Comparison of ENCODE assay signal across 16 cellular contexts in the genomic region with DNA sequence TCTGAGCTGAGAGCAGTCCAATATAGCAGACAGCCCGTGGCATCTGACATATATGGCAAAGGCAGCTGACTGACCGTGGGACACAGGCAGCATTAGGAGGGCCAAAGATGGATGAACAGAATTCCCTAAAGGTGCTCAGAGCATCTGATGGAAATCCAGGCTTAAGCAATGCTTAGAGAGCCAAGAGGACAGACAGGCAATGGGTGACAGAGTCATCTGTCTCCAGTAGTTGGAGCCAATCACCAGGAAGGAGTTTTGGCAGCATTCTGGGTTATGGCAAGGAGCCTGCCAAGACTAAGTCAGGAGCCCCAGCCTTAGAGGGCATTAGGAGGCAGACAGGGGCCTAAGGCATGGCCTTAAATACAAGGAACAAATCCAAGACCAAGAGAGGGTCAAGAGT.
DNase-seq lines count a peak whose midpoint lies in the region; ATAC-seq, FAIRE-seq and TF ChIP-seq lines count a peak whose summit lies in the region.
"Had no signal": no experiment of that assay in that cellular context is flagged by ENCODE, and none has a peak within 500 bp of the region (broad histone marks: within the 10 kb centered on the region; RNA-seq: fewer than 3 reads in every experiment).

No MANE protein-coding gene starts in this region.

- peaks cover 17 to 39% (median 34%) of the 10 kb centered on the region in 11 experiments for H3K9me3 ChIP-seq in BLaER1 treated with 17β-estradiol and CSF1 and Interleukin-3, amounts not matched to agents 10 nM and 100 nM (replicated peaks in 1 of 11)
- H3K9me3 ChIP-seq in GM23248 (ENCODE audit: low read depth) (no peaks in the 10 kb centered on the region), HepG2 (ENCODE audit: low read length) (no peaks in the 10 kb centered on the region)
- H3K9me3 ChIP-seq: ovary, Peyer's patch had no signal

- peaks cover 23 to 47% (median 34%) of the 10 kb centered on the region in 10 experiments for H3K4me1 ChIP-seq in BLaER1 treated with 17β-estradiol and CSF1 and Interleukin-3, amounts not matched to agents 10 nM and 100 nM
- H3K4me1 ChIP-seq in GM23248 (ENCODE audit: insufficient read depth) = peaks cover 23% of the 10 kb centered on the region
- peaks cover 7% of the 10 kb centered on the region; the same call in 1 of the 2 replicates for H3K4me1 ChIP-seq in HepG2 (ENCODE audit: insufficient read depth, low read length)
- H3K4me1 ChIP-seq: Peyer's patch had no signal

- no peak for ATAC-seq in activated naive CD8-positive, alpha-beta T cell treated with anti-CD3 and anti-CD28 coated beads, Interleukin-2, amount 50 U/mL, for 24 hours
- ATAC-seq in HepG2 (no peak), HG03045 (IDR thresholded peaks at IDR 0.05; ENCODE audit: unreplicated experiment) (no peak)

- H3K79me2 ChIP-seq in GM23248 (ENCODE audit: insufficient read depth) (no peaks in the 10 kb centered on the region), HepG2 (ENCODE audit: insufficient read depth, low read length) (no peaks in the 10 kb centered on the region)

- no peaks in the 10 kb centered on the region for H3K9me2 ChIP-seq in GM23248 (ENCODE audit: insufficient read depth)

- POLR2A ChIA-PET in HepG2 (lab: Yijun Ruan, JAX) = no interaction called here

- peaks cover 23% of the 10 kb centered on the region for H3K4me1 Mint-ChIP-seq in activated naive CD8-positive, alpha-beta T cell treated with anti-CD3 and anti-CD28 coated beads, Interleukin-2, amount 50 U/mL, for 24 hours

- CTCF ChIA-PET in HepG2 (lab: Yijun Ruan, JAX; ENCODE audit: low intra/inter-chr PET ratio, low total read pairs) = no interaction called here

- H3K27ac Mint-ChIP-seq in activated naive CD8-positive, alpha-beta T cell treated with anti-CD3 and anti-CD28 coated beads, Interleukin-2, amount 50 U/mL, for 24 hours = peak overlapping the region; percentile 89
- H3K27ac Mint-ChIP-seq: type B pancreatic cell had no signal

- peaks cover 5% of the 10 kb centered on the region for H3K36me3 Mint-ChIP-seq in activated naive CD8-positive, alpha-beta T cell treated with anti-CD3 and anti-CD28 coated beads, Interleukin-2, amount 50 U/mL, for 24 hours (ENCODE audit: low read depth)
- H3K36me3 Mint-ChIP-seq: type B pancreatic cell had no signal

- no peak for TF ChIP-seq EP300 in HepG2 (IDR thresholded peaks at IDR 0.05; ENCODE audit: low read depth in 2 of 2, low read length in 2 of 2)
- TF ChIP-seq EP300 in HepG2 (CRISPR knock-in tag; IDR thresholded peaks at IDR 0.05; ENCODE audit: borderline replicate concordance) = no peak

- no peak overlapping the region for H3K4me3 ChIP-seq in BLaER1 treated with 17β-estradiol and CSF1 and Interleukin-3, amounts not matched to agents 10 nM and 100 nM
- H3K4me3 ChIP-seq in GM23248 (no peak overlapping the region), HepG2 (replicated peaks in 1 of 3; ENCODE audit: insufficient read depth in 1 of 3, low read depth in 2 of 3, low read length in 3 of 3) (no peak overlapping the region)
- H3K4me3 ChIP-seq: ovary, Peyer's patch had no signal

- no TSS peak for BruUV-seq in HepG2 (replicated peaks; lab: Mats Ljungman, UMichigan)

- H3K27me3 Mint-ChIP-seq in activated naive CD8-positive, alpha-beta T cell treated with anti-CD3 and anti-CD28 coated beads, Interleukin-2, amount 50 U/mL, for 24 hours = no peaks in the 10 kb centered on the region
- H3K27me3 Mint-ChIP-seq: type B pancreatic cell had no signal

- in situ Hi-C loops in GM23248 (cut with MboI) (loop anchor here (25.0 kb wide), 1 partner anchor 180 kb away; no protein-coding TSS in a partner anchor), HepG2 (cut with HindIII; ENCODE audit: extremely low pct_ligation_motif_present, low pct_unique_long_range_greater_than_20kb) (no loop called here)

- H3K4me3 Mint-ChIP-seq in activated naive CD8-positive, alpha-beta T cell treated with anti-CD3 and anti-CD28 coated beads, Interleukin-2, amount 50 U/mL, for 24 hours = no peak overlapping the region
- H3K4me3 Mint-ChIP-seq: type B pancreatic cell had no signal

- intact Hi-C loops in HepG2 (cut with micrococcal nuclease; ENCODE audit: unreplicated experiment) = no loop called here

- no peak for FAIRE-seq in HepG2 (lab: Jason Lieb, UNC)
- FAIRE-seq: endothelial cell of umbilical vein had no signal

- no peak for TF ChIP-seq RAD21 in HepG2 (CRISPR knock-in tag; IDR thresholded peaks at IDR 0.05)

- peak; percentile 31 for DNase-seq in GM23248
- no peak for DNase-seq in activated naive CD8-positive, alpha-beta T cell treated with anti-CD3 and anti-CD28 coated beads, Interleukin-2, amount 50 U/mL, for 24 hours
- no peak for DNase-seq in HepG2 (ENCODE audit: low spot score)
- DNase-seq in GDM1 (lab: John Stamatoyannopoulos, UW) = no peak
- no peak for DNase-seq in cerebellar cortex (ENCODE audit: low spot score)
- DNase-seq in stimulated activated CD4-positive, alpha-beta T cell treated with anti-CD3 and anti-CD28 coated beads, Interleukin-1b, Interleukin-23, amount 100 ng/mL, for 48 hours = no peak
- DNase-seq: activated CD4-positive, alpha-beta T cell treated with anti-CD3 and anti-CD28 coated beads for 1 hour; amniotic stem cell; NCI-H1930; ovary; Peyer's patch; stimulated activated CD4-positive, alpha-beta T cell treated with anti-CD3 and anti-CD28 coated beads, Interleukin-4, amount 100 ng/mL, for 4 hours had no signal

- WGBS in GM23248 (ENCODE audit: low coverage in 1 of 2, low lambda C conversion rate in 2 of 2, missing lambda C conversion rate in 2 of 2), 2 experiments = 100% methylated on average over 2 of the region's 2 CpGs
- no CpG with 5 or more reads among the region's 2 CpGs for WGBS in HepG2 (ENCODE audit: low lambda C conversion rate)

- no peak for TF ChIP-seq CTCF in HepG2 (CRISPR knock-in tag; IDR thresholded peaks at IDR 0.05)

- peaks cover 0 to 4% (median 0%) of the 10 kb centered on the region in 11 experiments; a peak in 1 of 22 replicates for H3K36me3 ChIP-seq in BLaER1 treated with 17β-estradiol and CSF1 and Interleukin-3, amounts not matched to agents 10 nM and 100 nM
- H3K36me3 ChIP-seq in GM23248 (ENCODE audit: low read depth) (no peaks in the 10 kb centered on the region), HepG2 (replicated peaks in 1 of 2; ENCODE audit: control insufficient read depth in 1 of 2, insufficient read depth in 2 of 2, low read length in 2 of 2) (no peaks in the 10 kb centered on the region)
- H3K36me3 ChIP-seq: ovary, Peyer's patch had no signal

- H2AFZ ChIP-seq in GM23248 (no peak overlapping the region), HepG2 (ENCODE audit: low read length) (no peak overlapping the region)

- H3K27ac ChIP-seq in BLaER1 treated with 17β-estradiol and CSF1 and Interleukin-3, amounts not matched to agents 10 nM and 100 nM = peak overlapping the region in 10 of 11 experiments; percentile 65 to 90 (median 87); a peak in 17 of 22 replicates
- H3K27ac ChIP-seq in GM23248 (no peak overlapping the region), HepG2 (ENCODE audit: extremely low read length, insufficient read depth, low read length) (no peak overlapping the region)
- H3K27ac ChIP-seq: ovary had no signal

- TF ChIP-seq POLR2A in HepG2 (IDR thresholded peaks at IDR 0.05; ENCODE audit: insufficient read depth in 1 of 2, low read depth in 2 of 2, low read length in 2 of 2) = no peak

- H4K20me1 ChIP-seq in BLaER1 treated with 17β-estradiol and CSF1 and Interleukin-3, amounts not matched to agents 10 nM and 100 nM = no peaks in the 10 kb centered on the region
- H4K20me1 ChIP-seq in GM23248 (ENCODE audit: insufficient read depth) (no peaks in the 10 kb centered on the region), HepG2 (ENCODE audit: insufficient read depth, low read length) (no peaks in the 10 kb centered on the region)

- peaks cover 19% of the 10 kb centered on the region for H3F3A ChIP-seq in GM23248 (ENCODE audit: insufficient read depth)

- H3K4me2 ChIP-seq in BLaER1 treated with 17β-estradiol and CSF1 and Interleukin-3, amounts not matched to agents 10 nM and 100 nM = peak overlapping the region; percentile 69 to 92 (median 79)
- H3K4me2 ChIP-seq in GM23248 (ENCODE audit: unreplicated experiment) (no peak overlapping the region), HepG2 (ENCODE audit: low read depth, low read length) (no peak overlapping the region)

- peak overlapping the region in 6 of 11 experiments; percentile 12 to 81 (median 78); a peak in 4 of 22 replicates for H3K9ac ChIP-seq in BLaER1 treated with 17β-estradiol and CSF1 and Interleukin-3, amounts not matched to agents 10 nM and 100 nM
- H3K9ac ChIP-seq in GM23248 (no peak overlapping the region), HepG2 (ENCODE audit: insufficient read depth, low read depth, low read length) (no peak overlapping the region)

- peaks cover 10% of the 10 kb centered on the region for H3K9me3 Mint-ChIP-seq in activated naive CD8-positive, alpha-beta T cell treated with anti-CD3 and anti-CD28 coated beads, Interleukin-2, amount 50 U/mL, for 24 hours

- 0 out of 22 replicates have a peak, but pooled peaks cover 0 to 8% (median 0%) of the 10 kb centered on the region in 11 experiments for H3K27me3 ChIP-seq in BLaER1 treated with 17β-estradiol and CSF1 and Interleukin-3, amounts not matched to agents 10 nM and 100 nM
- H3K27me3 ChIP-seq in GM23248 (replicated peaks; ENCODE audit: insufficient read depth) (no peaks in the 10 kb centered on the region), HepG2 (ENCODE audit: control insufficient read depth in 1 of 2, insufficient read depth in 2 of 2, low read length in 2 of 2) (no peaks in the 10 kb centered on the region)
- H3K27me3 ChIP-seq: ovary, Peyer's patch had no signal

TF ChIP-seq in HepG2, 621 proteins besides CTCF, POLR2A, EP300 and RAD21:
- TF ChIP-seq RFX5 (IDR thresholded peaks at IDR 0.05; ENCODE audit: low read depth, low read length) = peak; percentile 86
- TF ChIP-seq RFXANK (CRISPR knock-in tag; IDR thresholded peaks at IDR 0.05) = 0 out of 2 replicates have a peak, but pooled peaks have one; percentile 49
- no peak for TF ChIP-seq ZNF589 (CRISPR knock-in tag; conservative IDR thresholded peaks at IDR 0.05)
TF ChIP-seq in HepG2: peak in this region for 2.

Comparison
In these comparisons a context has a peak if more than half of its experiments do, and no peak if none do; other contexts are left out.
1. H3K27ac ChIP-seq: peak in BLaER1 treated with 17β-estradiol and CSF1 and Interleukin-3, amounts not matched to agents 10 nM and 100 nM (10 of 11); none in GM23248 (single experiment) and HepG2 (single experiment).
2. H3K4me2 ChIP-seq: peak in BLaER1 treated with 17β-estradiol and CSF1 and Interleukin-3, amounts not matched to agents 10 nM and 100 nM (11 of 11); none in GM23248 (single experiment) and HepG2 (single experiment).
3. H3K9ac ChIP-seq: peak in BLaER1 treated with 17β-estradiol and CSF1 and Interleukin-3, amounts not matched to agents 10 nM and 100 nM (6 of 11); none in GM23248 (single experiment) and HepG2 (single experiment).